In the genomic region with DNA sequence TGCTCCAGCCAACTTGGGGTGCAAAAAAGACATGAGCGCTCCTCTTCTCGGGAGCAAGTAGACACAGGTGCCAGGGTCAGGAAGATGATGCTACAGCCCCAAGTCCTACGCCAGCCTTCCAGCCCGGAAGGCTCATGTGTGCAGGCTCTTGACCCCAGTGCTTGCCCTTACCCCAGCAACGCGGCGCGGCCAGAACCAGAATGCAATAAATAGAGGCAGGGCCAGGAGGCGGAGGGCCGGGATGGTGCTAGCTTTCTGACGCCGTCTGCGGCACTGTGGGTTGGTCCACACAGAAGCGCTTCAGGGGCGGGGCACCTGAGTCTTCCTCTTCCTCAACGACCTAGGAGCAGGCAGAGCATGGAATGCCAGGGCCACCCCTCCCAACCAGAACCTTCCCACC, we compare ENCODE assay signal across 19 cellular contexts. TPM values are rescaled to one million over a fixed set of nuclear protein-coding genes. Genes with fewer than 3 reads are reported as not detected.
DNase-seq lines count a peak whose midpoint lies in the region; ATAC-seq, FAIRE-seq and TF ChIP-seq lines count a peak whose summit lies in the region.
"Had no signal": no experiment of that assay in that cellular context is flagged by ENCODE, and none has a peak within 500 bp of the region (broad histone marks: within the 10 kb centered on the region; RNA-seq: fewer than 3 reads in every experiment).

No MANE protein-coding gene starts in this region.

- H2AFZ ChIP-seq in K562 (ENCODE audit: low read depth, low read length): no peak overlapping the region

- H3K4me3 Mint-ChIP-seq in activated T-cell treated with anti-CD3 and anti-CD28 coated beads, Interleukin-2, amount 50 U/mL, for 24 hours: no peak overlapping the region
- no peak overlapping the region for H3K4me3 Mint-ChIP-seq in nephron progenitor cell
- H3K4me3 Mint-ChIP-seq: CD14-positive monocyte; CD8-positive, alpha-beta memory T cell had no signal

- intact Hi-C loops in K562 (cut with micrococcal nuclease): no loop called here
- intact Hi-C loops in sigmoid colon (cut with DNase I): no loop called here

- DNase-seq in activated T-cell treated with anti-CD3 and anti-CD28 coated beads, Interleukin-2, amount 50 U/mL, for 24 hours: no peak
- no peak for DNase-seq in activated T-cell treated with anti-CD3 and anti-CD28 coated beads, Interleukin-2, amount 50 U/mL, for 1 hour
- DNase-seq in K562 (ENCODE audit: extremely low read depth in 1 of 4, low spot score in 3 of 4): peak in 2 of 4 experiments; percentile 20 to 28
- no peak for DNase-seq in nephron progenitor cell
- peak; percentile 59 for DNase-seq in sigmoid colon
- DNase-seq in GM19238 (ENCODE audit: insufficient read length, low spot score): no peak
- DNase-seq in NCI-H2029 (lab: John Stamatoyannopoulos, UW): no peak
- no peak for DNase-seq in H54 (ENCODE audit: insufficient read length, low spot score)
- DNase-seq: Caco-2; CD8-positive, alpha-beta memory T cell; DND-41; GDM1; GOT3; HCEC 1CT had no signal

- POLR2A ChIA-PET in K562 (lab: Yijun Ruan, JAX): interaction anchor here (0.6 to 1.1 kb wide), 2 partner anchors 15 to 24 kb away, joined by 3 to 6 read pairs; a partner anchor contains a TSS

- no peak for TF ChIP-seq RAD21 in K562 (CRISPR knock-in tag; conservative IDR thresholded peaks at IDR 0.05 in 1 of 2, IDR thresholded peaks at IDR 0.05 in 1 of 2)

- TF ChIP-seq POLR2A in K562 (conservative IDR thresholded peaks at IDR 0.05) (no peak), sigmoid colon (IDR thresholded peaks at IDR 0.05) (no peak), H54 (IDR thresholded peaks at IDR 0.05; ENCODE audit: low read depth, low read length) (no peak)

- H3K79me2 ChIP-seq in K562 (ENCODE audit: control insufficient read depth, insufficient read depth, low read length): no peaks in the 10 kb centered on the region

- no peaks in the 10 kb centered on the region for H3K27me3 Mint-ChIP-seq in activated T-cell treated with anti-CD3 and anti-CD28 coated beads, Interleukin-2, amount 50 U/mL, for 24 hours
- H3K27me3 Mint-ChIP-seq in nephron progenitor cell (ENCODE audit: low read depth, poor library complexity): peaks cover 3% of the 10 kb centered on the region
- H3K27me3 Mint-ChIP-seq: CD8-positive, alpha-beta memory T cell had no signal

- peaks cover 62% of the 10 kb centered on the region; the same call in 2 of the 3 replicates for H3K36me3 ChIP-seq in K562 (ENCODE audit: control insufficient read depth, insufficient read depth, low read length)
- H3K36me3 ChIP-seq in sigmoid colon: peaks cover 42 to 84% (median 53%) of the 10 kb centered on the region in 4 donors

- CTCF ChIA-PET in K562 (lab: Yijun Ruan, JAX; ENCODE audit: low intra/inter-chr PET ratio): no interaction called here

- no peak for ATAC-seq in K562

- H3K4me3 ChIP-seq in K562: no peak overlapping the region
- no peak overlapping the region for H3K4me3 ChIP-seq in sigmoid colon

- H3K27ac Mint-ChIP-seq in activated T-cell treated with anti-CD3 and anti-CD28 coated beads, Interleukin-2, amount 50 U/mL, for 24 hours: peak overlapping the region; percentile 44
- peak overlapping the region; percentile 47 for H3K27ac Mint-ChIP-seq in nephron progenitor cell

- TF ChIP-seq EP300 in K562 (IDR thresholded peaks at IDR 0.05; ENCODE audit: low read length) (no peak), sigmoid colon (IDR thresholded peaks at IDR 0.05) (no peak)

- H3K4me2 ChIP-seq in K562 (ENCODE audit: insufficient read depth, low read length): no peak overlapping the region

- H3K4me1 ChIP-seq in K562 (replicated peaks in 1 of 2; ENCODE audit: control insufficient read depth in 2 of 2, insufficient read depth in 2 of 2, low read length in 2 of 2) (no peaks in the 10 kb centered on the region), sigmoid colon (peaks cover 0 to 4% (median 0%) of the 10 kb centered on the region in 4 donors)
- H3K4me1 ChIP-seq: Caco-2 had no signal

- peaks cover 68% of the 10 kb centered on the region for H3K36me3 Mint-ChIP-seq in activated T-cell treated with anti-CD3 and anti-CD28 coated beads, Interleukin-2, amount 50 U/mL, for 24 hours (ENCODE audit: low read depth)
- peaks cover 58% of the 10 kb centered on the region for H3K36me3 Mint-ChIP-seq in nephron progenitor cell (ENCODE audit: low read depth)

- in situ Hi-C loops in K562 (cut with MboI): no loop called here

- H3K9me3 ChIP-seq in K562 (replicated peaks; ENCODE audit: control insufficient read depth, insufficient read depth, low read depth, low read length) (no peaks in the 10 kb centered on the region), sigmoid colon (no peaks in the 10 kb centered on the region)
- H3K9me3 ChIP-seq: Caco-2 had no signal

- H3K9me1 ChIP-seq in K562 (ENCODE audit: control insufficient read depth, insufficient read depth, low read length): no peaks in the 10 kb centered on the region

- H3K27me3 ChIP-seq in K562 (ENCODE audit: control insufficient read depth in 2 of 2, insufficient read depth in 2 of 2, low read length in 2 of 2) (no peaks in the 10 kb centered on the region), sigmoid colon (no peaks in the 10 kb centered on the region)

- BruUV-seq in K562 (replicated peaks; lab: Mats Ljungman, UMichigan): no TSS peak

- FAIRE-seq in K562 (lab: Jason Lieb, UNC) (no peak), H54 (lab: Jason Lieb, UNC) (no peak)
- FAIRE-seq: GM12892, GM19239 had no signal

- no peak overlapping the region; a peak in 1 of 4 replicates for H3K9ac ChIP-seq in K562 (ENCODE audit: insufficient read depth in 1 of 2, low read depth in 2 of 2, low read length in 2 of 2)

- TF ChIP-seq CTCF in K562 (IDR thresholded peaks at IDR 0.05 in 2 of 3, conservative IDR thresholded peaks at IDR 0.05 in 1 of 3; ENCODE audit: insufficient read depth in 2 of 3, low read depth in 1 of 3, low read length in 3 of 3) (no peak), nephron progenitor cell (IDR thresholded peaks at IDR 0.05) (no peak), sigmoid colon (IDR thresholded peaks at IDR 0.05) (no peak)

- H3K4me1 Mint-ChIP-seq in activated T-cell treated with anti-CD3 and anti-CD28 coated beads, Interleukin-2, amount 50 U/mL, for 24 hours (ENCODE audit: low read depth): no peaks in the 10 kb centered on the region
- H3K4me1 Mint-ChIP-seq in nephron progenitor cell: peaks cover 23% of the 10 kb centered on the region
- H3K4me1 Mint-ChIP-seq: CD14-positive monocyte had no signal

- H4K20me1 ChIP-seq in K562 (replicated peaks; ENCODE audit: control insufficient read depth, insufficient read depth, low read length): peaks cover 3% of the 10 kb centered on the region; the same call in 1 of the 2 replicates

- WGBS in K562 (ENCODE audit: insufficient coverage, low coverage, missing lambda C conversion rate): 86% methylated on average over 11 of the region's 16 CpGs
- 87 to 92% methylated on average over 16 of the region's 16 CpGs for WGBS in sigmoid colon, 2 donors

- H3K9me3 Mint-ChIP-seq in activated T-cell treated with anti-CD3 and anti-CD28 coated beads, Interleukin-2, amount 50 U/mL, for 24 hours: no peaks in the 10 kb centered on the region
- no peaks in the 10 kb centered on the region for H3K9me3 Mint-ChIP-seq in nephron progenitor cell
- H3K9me3 Mint-ChIP-seq: CD14-positive monocyte; CD8-positive, alpha-beta memory T cell had no signal

- H3K27ac ChIP-seq in K562 (ENCODE audit: extremely low read depth, low read depth, low read length): no peak overlapping the region
- H3K27ac ChIP-seq in sigmoid colon: no peak overlapping the region
- H3K27ac ChIP-seq: 22Rv1, HL-60 had no signal

RNA-seq across cellular contexts. Expression of a gene that starts 15.0 kb away (rescaled TPM):
- total RNA-seq in K562 (2011; cell fraction: chromatin; rRNA removed; ENCODE audit: low replicate concordance): 64.1 and 159 TPM in 2 replicates
- total RNA-seq in K562 (2011; cell fraction: nucleolus; rRNA removed): 37.9 and 44.9 TPM in 2 replicates
- 79.0 and 92.8 TPM in 2 replicates for total RNA-seq in K562 (2011; cell fraction: nucleoplasm; rRNA removed)
- total RNA-seq in K562 (2014; rRNA removed) (79.5 and 89.0 TPM in 2 replicates), K562 (2014; rRNA removed; fragmentation: Illumina TruSeq; extraction: Trizol) (129 and 136 TPM in 2 replicates), K562 (2015; rRNA removed; fragmentation: Illumina TruSeq; extraction: Trizol) (131 and 134 TPM in 2 replicates), K562 (2021) (100 and 107 TPM in 2 replicates), sigmoid colon (10 to 100 TPM; 47.2 to 67.3 (median 53.5) TPM)
- polyA plus RNA-seq in K562 (2011; rRNA removed) (28.8 and 50.9 TPM in 2 replicates), K562 (2014; fragmentation: Illumina TruSeq; extraction: Trizol) (94.3 and 110 TPM in 2 replicates), K562 (2014; fragmentation: Nextera tagmentation; extraction: Ambion mirVana) (10 to 100 TPM; 15.0 to 27.5 TPM), K562 (2014; rRNA removed) (56.3 and 68.4 TPM in 2 replicates), sigmoid colon (10 to 100 TPM; 13.8 to 33.4 (median 17.1) TPM)
- polyA plus RNA-seq in K562 (2011; cell fraction: cytosol; rRNA removed): 22.0 and 24.5 TPM in 2 replicates
- polyA plus RNA-seq in K562 (2011; cell fraction: nucleus; rRNA removed): 25.8 and 37.2 TPM in 2 replicates
- polyA plus RNA-seq in K562 (2012): 63.5 and 70.7 TPM in 2 replicates
- polyA minus RNA-seq in K562 (2011; rRNA and poly(A)+ RNA removed): 81.7 and 114 TPM in 2 replicates
- 41.5 and 59.2 TPM in 2 replicates for polyA minus RNA-seq in K562 (2011; cell fraction: cytosol; rRNA and poly(A)+ RNA removed)
- polyA minus RNA-seq in K562 (2011; cell fraction: nucleus; rRNA and poly(A)+ RNA removed): 19.9 and 33.0 TPM in 2 replicates

RNA-seq across cellular contexts. Expression of a gene that starts 20.4 kb away (rescaled TPM):
- total RNA-seq in K562 (2011; cell fraction: chromatin; rRNA removed; ENCODE audit: low replicate concordance): 35.3 and 79.3 TPM in 2 replicates
- total RNA-seq in K562 (2011; cell fraction: nucleolus; rRNA removed): 50.1 and 62.0 TPM in 2 replicates
- 53.5 and 56.9 TPM in 2 replicates for total RNA-seq in K562 (2011; cell fraction: nucleoplasm; rRNA removed)
- 26.1 and 27.8 TPM in 2 replicates for total RNA-seq in K562 (2014; rRNA removed)
- 21.4 and 23.0 TPM in 2 replicates for total RNA-seq in K562 (2014; rRNA removed; fragmentation: Illumina TruSeq; extraction: Trizol)
- 30.2 and 32.9 TPM in 2 replicates for total RNA-seq in K562 (2015; rRNA removed; fragmentation: Illumina TruSeq; extraction: Trizol)
- 57.5 and 59.2 TPM in 2 replicates for total RNA-seq in K562 (2021)
- polyA plus RNA-seq in K562 (2011; rRNA removed): 45.3 and 53.1 TPM in 2 replicates
- 44.7 and 90.9 TPM in 2 replicates for polyA plus RNA-seq in K562 (2011; cell fraction: cytosol; rRNA removed)
- polyA plus RNA-seq in K562 (2011; cell fraction: nucleus; rRNA removed): 28.1 and 45.3 TPM in 2 replicates
- 66.1 and 72.9 TPM in 2 replicates for polyA plus RNA-seq in K562 (2012)
- polyA plus RNA-seq in K562 (2014; fragmentation: Illumina TruSeq; extraction: Trizol): 67.8 and 73.2 TPM in 2 replicates
- polyA plus RNA-seq in K562 (2014; fragmentation: Nextera tagmentation; extraction: Ambion mirVana): 10 to 100 TPM in 1 of 2 experiments, 1 to 10 TPM in 1; 10.0 to 13.4 TPM
- 54.4 and 70.6 TPM in 2 replicates for polyA plus RNA-seq in K562 (2014; rRNA removed)
- 23.5 and 40.3 TPM in 2 replicates for polyA minus RNA-seq in K562 (2011; rRNA and poly(A)+ RNA removed)
- polyA minus RNA-seq in K562 (2011; cell fraction: cytosol; rRNA and poly(A)+ RNA removed): 27.4 and 33.3 TPM in 2 replicates
- 13.7 and 15.9 TPM in 2 replicates for polyA minus RNA-seq in K562 (2011; cell fraction: nucleus; rRNA and poly(A)+ RNA removed)
- total RNA-seq in sigmoid colon: 100 to 1,000 TPM; 113 to 155 (median 129) TPM
- polyA plus RNA-seq in sigmoid colon: 100 to 1,000 TPM in 1 of 3 donors, 10 to 100 TPM in 2; 58.1 to 114 (median 95.7) TPM

RNA-seq across cellular contexts. Expression of a gene that starts 41.3 kb away (rescaled TPM):
- total RNA-seq in K562 (2011; cell fraction: chromatin; rRNA removed; ENCODE audit: low replicate concordance): 126 and 292 TPM in 2 replicates
- 220 and 224 TPM in 2 replicates for total RNA-seq in K562 (2011; cell fraction: nucleolus; rRNA removed)
- 142 and 163 TPM in 2 replicates for total RNA-seq in K562 (2011; cell fraction: nucleoplasm; rRNA removed)
- total RNA-seq in K562 (2014; rRNA removed) (82.1 and 123 TPM in 2 replicates), K562 (2014; rRNA removed; fragmentation: Illumina TruSeq; extraction: Trizol) (40.0 and 42.0 TPM in 2 replicates), K562 (2015; rRNA removed; fragmentation: Illumina TruSeq; extraction: Trizol) (54.1 and 60.6 TPM in 2 replicates), K562 (2021) (70.3 and 70.8 TPM in 2 replicates), sigmoid colon (10 to 100 TPM; 17.1 to 29.6 (median 26.9) TPM)
- polyA plus RNA-seq in K562 (2011; rRNA removed) (47.7 and 49.2 TPM in 2 replicates), K562 (2014; fragmentation: Illumina TruSeq; extraction: Trizol) (43.8 and 48.8 TPM in 2 replicates), K562 (2014; fragmentation: Nextera tagmentation; extraction: Ambion mirVana) (1 to 10 TPM; 2.5 to 3.0 TPM), K562 (2014; rRNA removed) (61.5 and 67.3 TPM in 2 replicates), sigmoid colon (10 to 100 TPM in 1 of 3 donors, 1 to 10 TPM in 2; 5.4 to 28.2 (median 6.2) TPM)
- polyA plus RNA-seq in K562 (2011; cell fraction: cytosol; rRNA removed): 48.9 and 107 TPM in 2 replicates
- polyA plus RNA-seq in K562 (2011; cell fraction: nucleus; rRNA removed): 45.7 and 87.5 TPM in 2 replicates
- 51.9 and 71.5 TPM in 2 replicates for polyA plus RNA-seq in K562 (2012)
- 57.4 and 92.0 TPM in 2 replicates for polyA minus RNA-seq in K562 (2011; rRNA and poly(A)+ RNA removed)
- 81.1 and 112 TPM in 2 replicates for polyA minus RNA-seq in K562 (2011; cell fraction: cytosol; rRNA and poly(A)+ RNA removed)
- polyA minus RNA-seq in K562 (2011; cell fraction: nucleus; rRNA and poly(A)+ RNA removed): 51.6 and 57.1 TPM in 2 replicates
